ENCODE assay signal across 18 cellular contexts in genomic region chr3:23518441-23518840, GRCh38.
DNase-seq lines count a peak whose midpoint lies in the region; ATAC-seq and TF ChIP-seq lines count a peak whose summit lies in the region.
"Had no signal": no experiment of that assay in that cellular context is flagged by ENCODE, and none has a peak within 500 bp of the region (broad histone marks: within the 10 kb centered on the region; RNA-seq: fewer than 3 reads in every experiment).

No MANE protein-coding gene starts in this region.

- ATAC-seq in naive B cell (ENCODE audit: low read depth in 2 of 2) (no peak), GM19023 (IDR thresholded peaks at IDR 0.05; ENCODE audit: unreplicated experiment) (no peak), GM19455 (IDR thresholded peaks at IDR 0.05; ENCODE audit: unreplicated experiment) (no peak)
- ATAC-seq: HCT116, HepG2, Right ventricle myocardium inferior had no signal

- no peak for TF ChIP-seq CTCF in LNCaP clone FGC (IDR thresholded peaks at IDR 0.05; ENCODE audit: control insufficient read depth, extremely low read depth, insufficient read depth)
- TF ChIP-seq CTCF in fibroblast of villous mesenchyme (IDR thresholded peaks at IDR 0.05; ENCODE audit: insufficient read depth, low read depth, low read length), result no peak

- H3K4me3 ChIP-seq in LNCaP clone FGC (ENCODE audit: low read depth, low read length) (no peak overlapping the region), fibroblast of villous mesenchyme (ENCODE audit: low read depth, low read length) (no peak overlapping the region)
- H3K4me3 ChIP-seq: GM23248 had no signal

- H3K4me1 Mint-ChIP-seq in naive B cell, result peaks cover 37 to 48% (median 42%) of the 10 kb centered on the region in 3 donors

- H3K27ac Mint-ChIP-seq in naive B cell, result peak overlapping the region in 4 of 6 donors; percentile 52 to 89 (median 73)
- H3K27ac Mint-ChIP-seq: CD4-positive, alpha-beta T cell had no signal

- no peaks in the 10 kb centered on the region for H3K27me3 Mint-ChIP-seq in naive B cell
- H3K27me3 Mint-ChIP-seq: CD4-positive, alpha-beta T cell had no signal

- peak; percentile 9 for DNase-seq in DMS53 (lab: John Stamatoyannopoulos, UW)
- DNase-seq in DMS53 treated with DMSO at 0.1 percent for 48 hours (lab: John Stamatoyannopoulos, UW; ENCODE audit: unreplicated experiment), result no peak
- peak; percentile 17 for DNase-seq in LNCaP clone FGC (ENCODE audit: low read depth)
- DNase-seq in fibroblast of villous mesenchyme (ENCODE audit: low read depth), result peak; percentile 12
- no peak for DNase-seq in naive B cell
- no peak for DNase-seq in cerebellar nuclear complex (lab: John Stamatoyannopoulos, UW)
- DNase-seq: CD4-positive, alpha-beta T cell; GM23248; KG1; MV-4-11; NCI-H1417 treated with DMSO at 0.1 percent for 48 hours; NCI-H187 treated with DMSO at 0.1 percent for 48 hours; NCI-H526 treated with DMSO at 0.1 percent for 48 hours had no signal

- H3K36me3 Mint-ChIP-seq in naive B cell, result peaks cover 0 to 5% of the 10 kb centered on the region in 2 donors

- H3K9me3 Mint-ChIP-seq in naive B cell, result no peaks in the 10 kb centered on the region
- H3K9me3 Mint-ChIP-seq: CD4-positive, alpha-beta T cell had no signal

- no peak overlapping the region for H3K4me3 Mint-ChIP-seq in naive B cell
- H3K4me3 Mint-ChIP-seq: CD4-positive, alpha-beta T cell had no signal

Comparison
In these comparisons a context has a peak if more than half of its experiments do, and no peak if none do; other contexts are left out.
1. DNase-seq: peak in DMS53 (single experiment), LNCaP clone FGC (single experiment) and fibroblast of villous mesenchyme (single experiment); none in DMS53 treated with DMSO at 0.1 percent for 48 hours (single experiment), naive B cell (single experiment) and cerebellar nuclear complex (0 of 2).